22 cellular contexts compared by ENCODE assay signal in the genomic region with DNA sequence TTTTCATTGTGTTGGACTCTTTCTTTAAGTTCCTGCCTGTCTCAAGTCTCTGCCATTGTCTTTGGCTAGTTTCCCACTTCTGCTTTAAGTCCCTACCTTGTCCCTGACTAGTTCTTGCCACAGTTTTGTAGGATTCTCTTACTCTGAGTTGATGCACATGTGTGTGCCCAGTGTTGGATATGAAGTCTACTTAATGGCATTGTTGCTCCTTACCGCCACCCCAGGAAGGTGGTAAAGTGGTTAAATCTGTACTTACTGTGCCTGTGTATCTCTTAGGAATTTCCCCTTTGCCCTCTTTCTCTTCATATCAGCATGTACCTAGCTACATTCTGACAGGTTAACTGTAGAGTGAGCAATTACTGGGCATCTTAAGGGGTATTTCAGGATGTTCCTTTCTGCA.
DNase-seq lines count a peak whose midpoint lies in the region; ATAC-seq, FAIRE-seq and TF ChIP-seq lines count a peak whose summit lies in the region.
"Had no signal": no experiment of that assay in that cellular context is flagged by ENCODE, and none has a peak within 500 bp of the region (broad histone marks: within the 10 kb centered on the region; RNA-seq: fewer than 3 reads in every experiment).

No MANE protein-coding gene starts in this region.

- TF ChIP-seq CTCF in 22Rv1 (IDR thresholded peaks at IDR 0.05) = peak; percentile 20; the same call in 1 of the 2 replicates
- no peak for TF ChIP-seq CTCF in left lung (IDR thresholded peaks at IDR 0.05)

- H3K4me3 ChIP-seq in left lung = no peak overlapping the region
- H3K4me3 ChIP-seq: A549 had no signal

- H3K27me3 ChIP-seq in left lung = no peaks in the 10 kb centered on the region

- H3K27ac ChIP-seq in 22Rv1 (no peak overlapping the region), left lung (no peak overlapping the region)
- H3K27ac ChIP-seq: A549 had no signal

- no peaks in the 10 kb centered on the region for H3K36me3 ChIP-seq in left lung

- DNase-seq in HT-29 (ENCODE audit: low spot score) = peak; percentile 35
- DNase-seq in NCI-H226 = peak; percentile 10
- DNase-seq in dermis blood vessel endothelial cell = peak; percentile 13
- no peak for DNase-seq in left lung
- no peak for DNase-seq in frontal cortex (ENCODE audit: low spot score in 2 of 2)
- DNase-seq: EL; GF-D8; KG1; NCI-H1048; NCI-H1417 treated with DMSO at 0.1 percent for 48 hours; NCI-H187 treated with DMSO at 0.1 percent for 48 hours; NCI-H510A treated with DMSO at 0.1 percent for 48 hours; NCI-H774; NK-92 treated with Interleukin-12 subunit alpha and Interleukin-12 subunit beta, amount 100 ng/mL, for 24 hours; SIG-M5; T-cell had no signal

- H3K9me3 ChIP-seq in left lung = no peaks in the 10 kb centered on the region
- H3K9me3 ChIP-seq: A549 had no signal

- H3K4me1 ChIP-seq in left lung = no peaks in the 10 kb centered on the region
- H3K4me1 ChIP-seq: A549 had no signal

- intact Hi-C loops in left lung (cut with DNase I) = no loop called here

- no peak for FAIRE-seq in frontal cortex (lab: Jason Lieb, UNC)
- FAIRE-seq: A549, H54 had no signal

- ATAC-seq in HG03565 (IDR thresholded peaks at IDR 0.05; ENCODE audit: unreplicated experiment) (no peak), left lung (no peak)
- ATAC-seq: Panc1, SK-N-SH treated with all-trans-retinoic acid at 6 μM for 48 hours, T-cell had no signal

Comparison
In these comparisons a context has a peak if more than half of its experiments do, and no peak if none do; other contexts are left out.
1. DNase-seq: peak in HT-29 (single experiment), NCI-H226 (single experiment) and dermis blood vessel endothelial cell (single experiment); none in left lung (0 of 2) and frontal cortex (0 of 2).